ENCODE assay signal across 1 cellular context in the genomic region with DNA sequence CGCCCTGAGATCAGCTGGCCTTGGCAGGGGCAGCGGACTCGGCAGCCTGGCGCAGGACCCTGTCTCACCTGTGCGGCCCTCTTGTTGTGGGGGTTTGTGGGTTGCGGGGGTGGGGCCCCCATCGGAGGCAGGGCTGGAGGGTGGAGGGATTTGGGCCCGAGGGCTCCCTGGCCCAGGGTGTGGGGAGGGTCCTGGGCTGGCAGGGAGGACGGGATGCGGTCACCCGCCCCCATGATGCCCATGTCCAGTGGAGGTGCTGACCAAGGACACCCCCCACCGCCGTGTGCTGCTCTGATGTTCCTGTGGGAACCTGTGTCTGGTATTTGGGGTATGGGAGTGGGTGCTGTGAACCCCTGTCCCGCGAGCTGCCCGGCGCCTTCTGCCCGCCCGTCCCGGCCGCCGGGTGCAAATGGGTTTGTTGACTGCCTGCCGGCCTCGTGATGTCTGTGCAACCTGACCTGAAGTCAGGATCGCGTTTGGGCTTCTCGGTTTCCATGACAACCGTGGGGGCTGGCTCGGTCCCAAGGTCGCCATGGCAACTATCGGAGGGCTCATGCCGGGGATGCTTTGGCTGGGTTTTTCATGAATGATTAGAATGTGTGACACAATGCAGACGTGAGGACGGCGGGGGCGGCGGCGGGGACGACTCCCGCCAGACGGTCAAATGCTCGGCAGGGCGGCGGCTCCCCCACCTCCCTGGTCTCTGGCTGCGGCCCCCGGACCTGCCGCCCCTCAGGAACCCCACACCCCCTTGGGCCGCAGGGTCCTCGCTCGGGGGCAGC.
A peak's percentile ranks its signal among the peaks of the same experiment; 100 is the strongest.
TF ChIP-seq lines count a peak whose summit lies in the region.

No MANE protein-coding gene starts in this region.

TF ChIP-seq in K562, 482 proteins besides CTCF, POLR2A, EP300 and RAD21 (continued from another document and continues in another):
- TF ChIP-seq, protein P1, sequence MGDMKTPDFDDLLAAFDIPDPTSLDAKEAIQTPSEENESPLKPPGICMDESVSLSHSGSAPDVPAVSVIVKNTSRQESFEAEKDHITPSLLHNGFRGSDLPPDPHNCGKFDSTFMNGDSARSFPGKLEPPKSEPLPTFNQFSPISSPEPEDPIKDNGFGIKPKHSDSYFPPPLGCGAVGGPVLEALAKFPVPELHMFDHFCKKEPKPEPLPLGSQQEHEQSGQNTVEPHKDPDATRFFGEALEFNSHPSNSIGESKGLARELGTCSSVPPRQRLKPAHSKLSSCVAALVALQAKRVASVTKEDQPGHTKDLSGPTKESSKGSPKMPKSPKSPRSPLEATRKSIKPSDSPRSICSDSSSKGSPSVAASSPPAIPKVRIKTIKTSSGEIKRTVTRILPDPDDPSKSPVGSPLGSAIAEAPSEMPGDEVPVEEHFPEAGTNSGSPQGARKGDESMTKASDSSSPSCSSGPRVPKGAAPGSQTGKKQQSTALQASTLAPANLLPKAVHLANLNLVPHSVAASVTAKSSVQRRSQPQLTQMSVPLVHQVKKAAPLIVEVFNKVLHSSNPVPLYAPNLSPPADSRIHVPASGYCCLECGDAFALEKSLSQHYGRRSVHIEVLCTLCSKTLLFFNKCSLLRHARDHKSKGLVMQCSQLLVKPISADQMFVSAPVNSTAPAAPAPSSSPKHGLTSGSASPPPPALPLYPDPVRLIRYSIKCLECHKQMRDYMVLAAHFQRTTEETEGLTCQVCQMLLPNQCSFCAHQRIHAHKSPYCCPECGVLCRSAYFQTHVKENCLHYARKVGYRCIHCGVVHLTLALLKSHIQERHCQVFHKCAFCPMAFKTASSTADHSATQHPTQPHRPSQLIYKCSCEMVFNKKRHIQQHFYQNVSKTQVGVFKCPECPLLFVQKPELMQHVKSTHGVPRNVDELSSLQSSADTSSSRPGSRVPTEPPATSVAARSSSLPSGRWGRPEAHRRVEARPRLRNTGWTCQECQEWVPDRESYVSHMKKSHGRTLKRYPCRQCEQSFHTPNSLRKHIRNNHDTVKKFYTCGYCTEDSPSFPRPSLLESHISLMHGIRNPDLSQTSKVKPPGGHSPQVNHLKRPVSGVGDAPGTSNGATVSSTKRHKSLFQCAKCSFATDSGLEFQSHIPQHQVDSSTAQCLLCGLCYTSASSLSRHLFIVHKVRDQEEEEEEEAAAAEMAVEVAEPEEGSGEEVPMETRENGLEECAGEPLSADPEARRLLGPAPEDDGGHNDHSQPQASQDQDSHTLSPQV (IDR thresholded peaks at IDR 0.05) = no peak
- TF ChIP-seq RNF2 (IDR thresholded peaks at IDR 0.05) (peak; percentile 55; the same call in 1 of the 2 replicates), MIER1 (IDR thresholded peaks at IDR 0.05; ENCODE audit: low read depth) (no peak), TBP (optimal IDR thresholded peaks at IDR 0.05; ENCODE audit: low read depth, low read length) (no peak), ZBTB40 (IDR thresholded peaks at IDR 0.05) (peak; percentile 69), ZBTB40 (CRISPR knock-in tag; IDR thresholded peaks at IDR 0.05) (no peak), ELF1 (tag; IDR thresholded peaks at IDR 0.05) (no peak), NR2C2 (CRISPR knock-in tag; IDR thresholded peaks at IDR 0.05) (no peak), NR2C2 (tag; IDR thresholded peaks at IDR 0.05) (peak; percentile 37; the same call in 1 of the 2 replicates), ZEB2 (IDR thresholded peaks at IDR 0.05) (peak; percentile 31; the same call in 1 of the 2 replicates), TCF3 (CRISPR knock-in tag; IDR thresholded peaks at IDR 0.05) (peak; percentile 74), BCOR (IDR thresholded peaks at IDR 0.05) (peak; percentile 27; the same call in 1 of the 2 replicates), UBTF (IDR thresholded peaks at IDR 0.05; ENCODE audit: borderline replicate concordance in 1 of 2, low read depth in 2 of 2, low read length in 2 of 2) (0 out of 4 replicates have a peak, but pooled peaks of 1 of the 2 experiments have one; percentile 18), CBX5 (IDR thresholded peaks at IDR 0.05; ENCODE audit: borderline replicate concordance, low read depth) (no peak), ZNF408 (CRISPR knock-in tag; IDR thresholded peaks at IDR 0.05; ENCODE audit: low read depth) (no peak), CXXC5 (CRISPR knock-in tag; IDR thresholded peaks at IDR 0.05) (peak; percentile 76), BHLHE40 (IDR thresholded peaks at IDR 0.05; ENCODE audit: low read length) (peak; percentile 91), L3MBTL2 (IDR thresholded peaks at IDR 0.05) (peak; percentile 15; the same call in 1 of the 2 replicates), HNRNPL (IDR thresholded peaks at IDR 0.05; ENCODE audit: low read depth, low read length) (0 out of 2 replicates have a peak, but pooled peaks have one; percentile 3)
- TF ChIP-seq, protein P2, sequence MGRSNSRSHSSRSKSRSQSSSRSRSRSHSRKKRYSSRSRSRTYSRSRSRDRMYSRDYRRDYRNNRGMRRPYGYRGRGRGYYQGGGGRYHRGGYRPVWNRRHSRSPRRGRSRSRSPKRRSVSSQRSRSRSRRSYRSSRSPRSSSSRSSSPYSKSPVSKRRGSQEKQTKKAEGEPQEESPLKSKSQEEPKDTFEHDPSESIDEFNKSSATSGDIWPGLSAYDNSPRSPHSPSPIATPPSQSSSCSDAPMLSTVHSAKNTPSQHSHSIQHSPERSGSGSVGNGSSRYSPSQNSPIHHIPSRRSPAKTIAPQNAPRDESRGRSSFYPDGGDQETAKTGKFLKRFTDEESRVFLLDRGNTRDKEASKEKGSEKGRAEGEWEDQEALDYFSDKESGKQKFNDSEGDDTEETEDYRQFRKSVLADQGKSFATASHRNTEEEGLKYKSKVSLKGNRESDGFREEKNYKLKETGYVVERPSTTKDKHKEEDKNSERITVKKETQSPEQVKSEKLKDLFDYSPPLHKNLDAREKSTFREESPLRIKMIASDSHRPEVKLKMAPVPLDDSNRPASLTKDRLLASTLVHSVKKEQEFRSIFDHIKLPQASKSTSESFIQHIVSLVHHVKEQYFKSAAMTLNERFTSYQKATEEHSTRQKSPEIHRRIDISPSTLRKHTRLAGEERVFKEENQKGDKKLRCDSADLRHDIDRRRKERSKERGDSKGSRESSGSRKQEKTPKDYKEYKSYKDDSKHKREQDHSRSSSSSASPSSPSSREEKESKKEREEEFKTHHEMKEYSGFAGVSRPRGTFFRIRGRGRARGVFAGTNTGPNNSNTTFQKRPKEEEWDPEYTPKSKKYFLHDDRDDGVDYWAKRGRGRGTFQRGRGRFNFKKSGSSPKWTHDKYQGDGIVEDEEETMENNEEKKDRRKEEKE (IDR thresholded peaks at IDR 0.05; ENCODE audit: borderline replicate concordance in 1 of 2, control insufficient read depth in 1 of 2, low read depth in 2 of 2, low read length in 1 of 2) = no peak
